ENCODE assay signal across 27 cellular contexts in the genomic region with DNA sequence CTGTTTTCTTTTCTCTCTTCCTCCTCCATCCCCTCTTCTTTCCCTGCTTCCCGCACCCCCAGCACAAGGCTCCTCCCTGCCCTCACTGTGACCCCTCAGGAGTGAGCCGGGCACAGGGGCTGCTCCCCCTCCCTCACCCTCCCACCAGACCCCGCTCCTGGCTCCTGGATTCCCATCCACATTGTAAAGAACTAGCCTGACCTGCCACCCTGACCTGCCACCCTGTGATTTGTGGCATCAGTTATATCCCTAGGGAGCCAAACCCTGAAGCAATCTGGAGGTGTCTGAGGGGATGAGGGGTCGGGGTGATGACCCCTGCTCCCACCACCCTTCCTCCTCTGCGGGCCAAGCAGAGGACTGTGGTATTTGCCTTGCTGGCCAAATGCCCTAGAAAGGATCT.
"Had no signal": no experiment of that assay in that cellular context is flagged by ENCODE, and none has a peak within 500 bp of the region (broad histone marks: within the 10 kb centered on the region; RNA-seq: fewer than 3 reads in every experiment).

No MANE protein-coding gene starts in this region.

- H3K4me3 Mint-ChIP-seq: naive thymus-derived CD4-positive, alpha-beta T cell; stimulated activated memory B cell treated with anti-CD40 and anti-IgM and Interleukin-4, amounts not matched to agents 10 μg/mL and 1 μg/mL and 100 μg/mL, for 72 hours had no signal

- H3K4me1 ChIP-seq: heart right ventricle, left lung, lower lobe of right lung, parathyroid adenoma, right atrium auricular region, right lobe of liver, stomach, suprapubic skin, tibial artery, upper lobe of right lung had no signal

- H3K27ac ChIP-seq: heart right ventricle, hepatocyte, left lung, lower lobe of right lung, parathyroid adenoma, right atrium auricular region, right lobe of liver, stomach, suprapubic skin, thoracic aorta, tibial artery, upper lobe of right lung had no signal

- H3K4me3 ChIP-seq: heart right ventricle, hepatocyte, left lung, lower lobe of right lung, mucosa of descending colon, right atrium auricular region, right lobe of liver, smooth muscle cell, stomach, suprapubic skin, thoracic aorta, tibial artery, upper lobe of right lung had no signal

- H3K4me1 Mint-ChIP-seq: stimulated activated memory B cell treated with anti-CD40 and anti-IgM and Interleukin-4, amounts not matched to agents 10 μg/mL and 1 μg/mL and 100 μg/mL, for 72 hours had no signal

- H3K27me3 ChIP-seq: right atrium auricular region, right lobe of liver had no signal

- H3K27ac Mint-ChIP-seq: naive thymus-derived CD4-positive, alpha-beta T cell; stimulated activated memory B cell treated with anti-CD40 and anti-IgM and Interleukin-4, amounts not matched to agents 10 μg/mL and 1 μg/mL and 100 μg/mL, for 72 hours had no signal

- ATAC-seq: heart right ventricle; left cardiac atrium; left lung; lower lobe of right lung; mucosa of descending colon; naive thymus-derived CD4-positive, alpha-beta T cell; right lobe of liver; stimulated activated memory B cell treated with anti-CD40 and anti-IgM and Interleukin-4, amounts not matched to agents 10 μg/mL and 1 μg/mL and 100 μg/mL, for 72 hours; stimulated activated naive CD8-positive, alpha-beta T cell treated with anti-CD3 and anti-CD28 coated beads, Interleukin-15, Interleukin-2, amounts not matched to agents 100 U/mL and 50 U/mL, for 24 hours; upper lobe of right lung had no signal

- H3K36me3 ChIP-seq: heart right ventricle, left lung, lower lobe of right lung, right atrium auricular region, right lobe of liver, stomach, suprapubic skin, thoracic aorta, tibial artery, upper lobe of right lung had no signal

- H3K36me3 Mint-ChIP-seq: stimulated activated memory B cell treated with anti-CD40 and anti-IgM and Interleukin-4, amounts not matched to agents 10 μg/mL and 1 μg/mL and 100 μg/mL, for 72 hours had no signal

- H3K9me3 ChIP-seq: left lung, lower lobe of right lung, mucosa of descending colon, right lobe of liver, suprapubic skin, thoracic aorta, upper lobe of right lung had no signal

- DNase-seq: heart right ventricle; islet precursor cell; left cardiac atrium; left lung; lower lobe of right lung; mammary epithelial cell; midbrain; mucosa of descending colon; naive thymus-derived CD4-positive, alpha-beta T cell; nucleus accumbens; right lobe of liver; stimulated activated CD4-positive, alpha-beta T cell treated with anti-CD3 and anti-CD28 coated beads, Interleukin-1b, Interleukin-23, amount 100 ng/mL, for 48 hours; stimulated activated CD4-positive, alpha-beta T cell treated with anti-CD3 and anti-CD28 coated beads, Interleukin-2, amount 100 ng/mL, for 48 hours; stimulated activated CD4-positive, alpha-beta T cell treated with anti-CD3 and anti-CD28 coated beads, Interleukin-4, amount 100 ng/mL, for 4 hours; stimulated activated CD8-positive, alpha-beta memory T cell treated with anti-CD3 and anti-CD28 coated beads, Interleukin-4, amount 100 ng/mL, for 48 hours; stimulated activated naive CD8-positive, alpha-beta T cell treated with anti-CD3 and anti-CD28 coated beads, Interleukin-15, Interleukin-2, amounts not matched to agents 100 U/mL and 50 U/mL, for 24 hours; stomach; tibial artery; trophoblast cell; upper lobe of right lung had no signal
